In genomic region chr1:121483961-121484424, GRCh38 we compare ENCODE assay signal across 10 cellular contexts.
A peak's percentile ranks its signal among the peaks of the same experiment; 100 is the strongest.
DNase-seq lines count a peak whose midpoint lies in the region; ATAC-seq and TF ChIP-seq lines count a peak whose summit lies in the region.
"Had no signal": no experiment of that assay in that cellular context is flagged by ENCODE, and none has a peak within 500 bp of the region (broad histone marks: within the 10 kb centered on the region; RNA-seq: fewer than 3 reads in every experiment).

No MANE protein-coding gene starts in this region.

- TF ChIP-seq CTCF in cardiac fibroblast (IDR thresholded peaks at IDR 0.05; ENCODE audit: low read depth, low read length) = no peak
- TF ChIP-seq CTCF in osteoblast (IDR thresholded peaks at IDR 0.05; ENCODE audit: extremely low read depth, low read depth, low read length) = no peak

- no peak overlapping the region for H2AFZ ChIP-seq in osteoblast (ENCODE audit: low read length)

- H3K27ac ChIP-seq in osteoblast (ENCODE audit: low read depth, low read length) = peak overlapping the region; percentile 46

- DNase-seq in NCI-H748 (lab: John Stamatoyannopoulos, UW; ENCODE audit: unreplicated experiment) (peak; percentile 47), NCI-H748 treated with DMSO at 0.1 percent for 48 hours (lab: John Stamatoyannopoulos, UW) (no peak), NCI-H226 (peak; percentile 91), cardiac fibroblast (ENCODE audit: low read depth in 2 of 2) (peak; percentile 79 to 81), osteoblast (ENCODE audit: insufficient read length, low spot score, missing footprints) (peak; percentile 15), cardiac septum (ENCODE audit: low spot score) (no peak), CD1c-positive myeloid dendritic cell (ENCODE audit: extremely low spot score) (no peak)
- DNase-seq: activated gamma-delta T cell treated with Interleukin-2 at 50 U/mL for 16 hours, KG1 had no signal

- no peaks in the 10 kb centered on the region for H3K27me3 ChIP-seq in osteoblast (ENCODE audit: insufficient read depth, low read length)

- no peaks in the 10 kb centered on the region for H4K20me1 ChIP-seq in osteoblast (ENCODE audit: insufficient read depth, low read length)

- H3K36me3 ChIP-seq in osteoblast (ENCODE audit: insufficient read depth, low read length) = no peaks in the 10 kb centered on the region

- no peak for ATAC-seq in HG02610 (IDR thresholded peaks at IDR 0.05; ENCODE audit: unreplicated experiment)

- H3K4me3 ChIP-seq in cardiac fibroblast (replicated peaks in 1 of 2; ENCODE audit: low read depth in 2 of 2, low read length in 2 of 2) (no peak overlapping the region), osteoblast (ENCODE audit: insufficient read depth, low read length) (no peak overlapping the region)

- no peak overlapping the region for H3K4me2 ChIP-seq in osteoblast (ENCODE audit: insufficient read depth, low read length)

- H3K79me2 ChIP-seq in osteoblast (ENCODE audit: insufficient read depth, low read length) = no peaks in the 10 kb centered on the region

- no peaks in the 10 kb centered on the region for H3K9me3 ChIP-seq in osteoblast (ENCODE audit: low read depth, low read length)

- peaks cover 4% of the 10 kb centered on the region for H3K4me1 ChIP-seq in osteoblast (ENCODE audit: insufficient read depth, low read length)

- intact Hi-C loops in cardiac septum (cut with DNase I) = no loop called here

Comparison
In these comparisons a context has a peak if more than half of its experiments do, and no peak if none do; other contexts are left out.
1. DNase-seq: peak in NCI-H748 (single experiment), NCI-H226 (single experiment), cardiac fibroblast (2 of 2) and osteoblast (single experiment); none in NCI-H748 treated with DMSO at 0.1 percent for 48 hours (single experiment), cardiac septum (single experiment) and CD1c-positive myeloid dendritic cell (single experiment).